19 cellular contexts compared by ENCODE assay signal in genomic region chr4:15717126-15717525, GRCh38. TPM values are rescaled to one million over a fixed set of nuclear protein-coding genes. Genes with fewer than 3 reads are reported as not detected.
A peak's percentile ranks its signal among the peaks of the same experiment; 100 is the strongest.
DNase-seq lines count a peak whose midpoint lies in the region; ATAC-seq and TF ChIP-seq lines count a peak whose summit lies in the region.
"Had no signal": no experiment of that assay in that cellular context is flagged by ENCODE, and none has a peak within 500 bp of the region (broad histone marks: within the 10 kb centered on the region; RNA-seq: fewer than 3 reads in every experiment).

No MANE protein-coding gene starts in this region.

- H3K4me3 ChIP-seq in adipocyte (ENCODE audit: low read length): no peak overlapping the region
- H3K4me3 ChIP-seq in foreskin fibroblast (ENCODE audit: low read depth in 1 of 2, low read length in 2 of 2): no peak overlapping the region
- H3K4me3 ChIP-seq in subcutaneous abdominal adipose tissue (ENCODE audit: low read depth in 1 of 5, low read length in 5 of 5): no peak overlapping the region
- H3K4me3 ChIP-seq: gastrocnemius medialis, vagina had no signal

- peaks cover 11% of the 10 kb centered on the region for H3K36me3 ChIP-seq in adipocyte (ENCODE audit: control insufficient read depth, insufficient read depth, low read length, severe bottlenecking)
- H3K36me3 ChIP-seq in subcutaneous abdominal adipose tissue (ENCODE audit: control insufficient read depth in 5 of 5, insufficient read depth in 5 of 5, low read length in 5 of 5): peaks cover 2 to 14% (median 5%) of the 10 kb centered on the region in 5 donors
- H3K36me3 ChIP-seq: gastrocnemius medialis, vagina had no signal

- no peak for TF ChIP-seq CTCF in foreskin fibroblast (IDR thresholded peaks at IDR 0.05; ENCODE audit: low read depth, low read length)

- H3K9me3 ChIP-seq in adipocyte (ENCODE audit: control insufficient read depth, low read length) (no peaks in the 10 kb centered on the region), subcutaneous abdominal adipose tissue (ENCODE audit: control insufficient read depth in 5 of 5, low read length in 5 of 5) (no peaks in the 10 kb centered on the region)
- H3K9me3 ChIP-seq: gastrocnemius medialis, vagina had no signal

- DNase-seq in GM04503 (ENCODE audit: low read depth): peak; percentile 39
- DNase-seq in adipocyte (ENCODE audit: low read depth): peak; percentile 51
- peak; percentile 24 to 53 for DNase-seq in foreskin fibroblast
- DNase-seq in left lobe of liver (ENCODE audit: low spot score): no peak
- DNase-seq in stimulated activated CD4-positive, alpha-beta T cell treated with anti-CD3 and anti-CD28 coated beads, Interleukin-2, amount 100 ng/mL, for 24 hours: no peak
- DNase-seq: activated CD8-positive, alpha-beta T cell treated with anti-CD3 and anti-CD28 coated beads for 36 hours; CD4-positive, alpha-beta T cell; effector memory CD4-positive, alpha-beta T cell; gastrocnemius medialis; Kasumi-1; mesendoderm; NCI-H1694 treated with DMSO at 0.1 percent for 48 hours; NCI-H510A treated with DMSO at 0.1 percent for 48 hours; nucleus accumbens; OCI-M1 had no signal

- peak overlapping the region; percentile 33 for H3K27ac ChIP-seq in subcutaneous abdominal adipose tissue (ENCODE audit: low read depth, low read length)
- H3K27ac ChIP-seq: gastrocnemius medialis, vagina, VCaP had no signal

- no peak for ATAC-seq in left lobe of liver
- no peak for ATAC-seq in GM21737 (IDR thresholded peaks at IDR 0.05; ENCODE audit: unreplicated experiment)
- ATAC-seq: activated CD8-positive, alpha-beta T cell treated with anti-CD3 and anti-CD28 coated beads for 36 hours; gastrocnemius medialis had no signal

- H3K4me1 ChIP-seq in adipocyte (ENCODE audit: control insufficient read depth, insufficient read depth, low read length): peaks cover 21% of the 10 kb centered on the region
- peaks cover 2 to 27% (median 21%) of the 10 kb centered on the region in 5 donors for H3K4me1 ChIP-seq in subcutaneous abdominal adipose tissue (ENCODE audit: control insufficient read depth in 5 of 5, insufficient read depth in 5 of 5, low read length in 5 of 5)
- H3K4me1 ChIP-seq: gastrocnemius medialis, vagina had no signal

- H3K9ac ChIP-seq in adipocyte (ENCODE audit: low read length) (no peak overlapping the region), subcutaneous abdominal adipose tissue (ENCODE audit: low read length in 5 of 5) (peak overlapping the region in 2 of 5 donors; percentile 1 to 57)

- H3K27me3 ChIP-seq in adipocyte (replicated peaks; ENCODE audit: control insufficient read depth, insufficient read depth, low read length) (no peaks in the 10 kb centered on the region), subcutaneous abdominal adipose tissue (ENCODE audit: control insufficient read depth in 5 of 5, insufficient read depth in 4 of 5, low read length in 5 of 5) (no peaks in the 10 kb centered on the region)
- H3K27me3 ChIP-seq: gastrocnemius medialis, vagina had no signal

RNA-seq across cellular contexts. Expression of gene BST1, which starts 14.3 kb away (rescaled TPM):
- total RNA-seq in left lobe of liver: 3.7 TPM

RNA-seq across cellular contexts. Expression of gene FAM200B, which starts 35.5 kb away (rescaled TPM):
- 14.3 TPM for total RNA-seq in left lobe of liver

Comparison
In these comparisons a context has a peak if more than half of its experiments do, and no peak if none do; other contexts are left out.
1. DNase-seq: peak in GM04503 (single experiment), adipocyte (single experiment) and foreskin fibroblast (2 of 2); none in left lobe of liver (single experiment) and stimulated activated CD4-positive, alpha-beta T cell treated with anti-CD3 and anti-CD28 coated beads, Interleukin-2, amount 100 ng/mL, for 24 hours (0 of 2).